In genomic region chr16:72876221-72876620, GRCh38 we compare ENCODE assay signal across 8 cellular contexts.
DNase-seq lines count a peak whose midpoint lies in the region; TF ChIP-seq lines count a peak whose summit lies in the region.

No MANE protein-coding gene starts in this region.

- H3K27me3 Mint-ChIP-seq in chondrocyte (ENCODE audit: low read depth) = no peaks in the 10 kb centered on the region
- no peaks in the 10 kb centered on the region for H3K27me3 Mint-ChIP-seq in osteocyte (ENCODE audit: unreplicated experiment)

- peaks cover 6% of the 10 kb centered on the region for H3K36me3 Mint-ChIP-seq in chondrocyte (ENCODE audit: low read depth)
- H3K36me3 Mint-ChIP-seq in osteocyte (ENCODE audit: unreplicated experiment) = peaks cover 14% of the 10 kb centered on the region

- H3K27me3 ChIP-seq in HL-60 (ENCODE audit: insufficient read depth, poor library complexity, severe bottlenecking) = no peaks in the 10 kb centered on the region

- peak overlapping the region; percentile 20 for H3K4me3 Mint-ChIP-seq in chondrocyte (ENCODE audit: unreplicated experiment)
- peak overlapping the region; percentile 5 for H3K4me3 Mint-ChIP-seq in osteocyte (ENCODE audit: unreplicated experiment)

- TF ChIP-seq CTCF in HL-60 (IDR thresholded peaks at IDR 0.05; ENCODE audit: insufficient read depth, low read length) (no peak), chondrocyte (IDR thresholded peaks at IDR 0.05) (no peak), osteocyte (IDR thresholded peaks at IDR 0.05) (no peak)

- H3K4me1 Mint-ChIP-seq in chondrocyte (ENCODE audit: low read depth) (peaks cover 73% of the 10 kb centered on the region), osteocyte (ENCODE audit: unreplicated experiment) (peaks cover 62% of the 10 kb centered on the region)

- H3K9me3 Mint-ChIP-seq in chondrocyte (ENCODE audit: low read depth) = no peaks in the 10 kb centered on the region
- H3K9me3 Mint-ChIP-seq in osteocyte (ENCODE audit: unreplicated experiment) = no peaks in the 10 kb centered on the region

- DNase-seq in ELR (ENCODE audit: low read depth) (peak; percentile 90), HL-60 (ENCODE audit: low read depth in 1 of 2, low spot score in 1 of 2) (peak; percentile 73 to 90), chondrocyte (ENCODE audit: low spot score) (no peak), osteocyte (ENCODE audit: extremely low spot score, unreplicated experiment) (no peak), NCI-H2029 (lab: John Stamatoyannopoulos, UW) (no peak), NCI-H526 treated with DMSO at 0.1 percent for 48 hours (lab: John Stamatoyannopoulos, UW) (no peak), NCI-H1092 (lab: John Stamatoyannopoulos, UW) (no peak)
- DNase-seq in stimulated activated CD4-positive, alpha-beta T cell treated with anti-CD3 and anti-CD28 coated beads, Interleukin-4, amount 100 ng/mL, for 24 hours = no peak

- peak overlapping the region; percentile 70 for H3K27ac ChIP-seq in HL-60 (replicated peaks)

- no peak overlapping the region for H3K4me3 ChIP-seq in HL-60 (replicated peaks; ENCODE audit: insufficient read depth, low read length)

- H3K27ac Mint-ChIP-seq in chondrocyte (ENCODE audit: unreplicated experiment) (peak overlapping the region; percentile 99), osteocyte (ENCODE audit: unreplicated experiment) (peak overlapping the region; percentile 98)

Comparison
In these comparisons a context has a peak if more than half of its experiments do, and no peak if none do; other contexts are left out.
1. DNase-seq: peak in ELR (single experiment) and HL-60 (2 of 2); none in chondrocyte (single experiment), osteocyte (single experiment), NCI-H2029 (single experiment), NCI-H526 treated with DMSO at 0.1 percent for 48 hours (single experiment), NCI-H1092 (single experiment) and stimulated activated CD4-positive, alpha-beta T cell treated with anti-CD3 and anti-CD28 coated beads, Interleukin-4, amount 100 ng/mL, for 24 hours (single experiment).